Comparison of ENCODE assay signal across 15 cellular contexts in the genomic region with DNA sequence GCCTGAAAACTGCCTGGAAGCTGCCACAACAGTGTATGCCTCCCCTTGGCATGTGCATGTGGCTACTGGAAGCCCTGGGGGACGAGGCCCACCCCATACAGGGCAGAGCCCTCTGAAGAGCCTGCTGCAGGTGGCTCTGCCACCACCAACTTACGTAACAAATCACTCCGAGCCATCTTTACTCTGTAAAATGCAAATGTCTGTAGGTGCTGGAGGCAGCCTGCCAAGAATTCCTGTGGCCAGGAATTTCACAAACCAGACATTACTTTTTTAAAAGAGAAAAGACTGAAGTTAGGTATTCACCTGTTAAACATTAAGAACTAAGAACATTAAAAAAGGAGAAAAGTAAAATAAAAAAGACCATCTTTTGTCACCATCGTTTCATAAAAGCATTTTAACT.
"Had no signal": no experiment of that assay in that cellular context is flagged by ENCODE, and none has a peak within 500 bp of the region (broad histone marks: within the 10 kb centered on the region; RNA-seq: fewer than 3 reads in every experiment).

No MANE protein-coding gene starts in this region.

- H3K4me3 Mint-ChIP-seq: dendritic cell treated with granulocyte-macrophage colony-stimulating factor and Interleukin-4, amounts not matched to agents 40 ng/mL and 50 ng/mL, for 4 days; effector memory CD8-positive, alpha-beta T cell; naive B cell; stimulated activated naive CD8-positive, alpha-beta T cell treated with anti-CD3 and anti-CD28 coated beads, Interleukin-15, amount 100 ng/mL, for 72 hours had no signal

- DNase-seq: activated CD4-positive, alpha-beta T cell treated with anti-CD3 and anti-CD28 coated beads, Interleukin-2, amount 50 U/mL, for 1 hour; activated naive CD4-positive, alpha-beta T cell; anterior cingulate cortex; effector memory CD8-positive, alpha-beta T cell; foreskin melanocyte; head of caudate nucleus; naive B cell; ovary; sigmoid colon; stimulated activated CD4-positive, alpha-beta T cell treated with anti-CD3 and anti-CD28 coated beads, Interleukin-1b, Interleukin-23, amount 100 ng/mL, for 48 hours; stimulated activated naive CD8-positive, alpha-beta T cell treated with anti-CD3 and anti-CD28 coated beads, Interleukin-15, amount 100 ng/mL, for 72 hours; upper lobe of left lung had no signal

- H3K27me3 ChIP-seq: ovary, sigmoid colon, upper lobe of left lung had no signal

- H3K36me3 Mint-ChIP-seq: naive B cell had no signal

- H3K27me3 Mint-ChIP-seq: effector memory CD8-positive, alpha-beta T cell; naive B cell; stimulated activated naive CD8-positive, alpha-beta T cell treated with anti-CD3 and anti-CD28 coated beads, Interleukin-15, amount 100 ng/mL, for 72 hours had no signal

- H3K9me3 Mint-ChIP-seq: dendritic cell treated with granulocyte-macrophage colony-stimulating factor and Interleukin-4, amounts not matched to agents 40 ng/mL and 50 ng/mL, for 4 days had no signal

- H3K4me3 ChIP-seq: lung, ovary, sigmoid colon, upper lobe of left lung had no signal

- ATAC-seq: activated CD4-positive, CD25-positive, alpha-beta regulatory T cell treated with anti-CD3 and anti-CD28 coated beads, Interleukin-2, amount 50 U/mL, for 24 hours; effector memory CD8-positive, alpha-beta T cell; stimulated activated naive CD8-positive, alpha-beta T cell treated with anti-CD3 and anti-CD28 coated beads, Interleukin-15, amount 100 ng/mL, for 72 hours had no signal

- H3K4me1 Mint-ChIP-seq: naive B cell; stimulated activated naive CD8-positive, alpha-beta T cell treated with anti-CD3 and anti-CD28 coated beads, Interleukin-15, amount 100 ng/mL, for 72 hours had no signal

- H3K27ac Mint-ChIP-seq: dendritic cell treated with granulocyte-macrophage colony-stimulating factor and Interleukin-4, amounts not matched to agents 40 ng/mL and 50 ng/mL, for 4 days; effector memory CD8-positive, alpha-beta T cell; naive B cell; stimulated activated naive CD8-positive, alpha-beta T cell treated with anti-CD3 and anti-CD28 coated beads, Interleukin-15, amount 100 ng/mL, for 72 hours had no signal

- H3K4me1 ChIP-seq: sigmoid colon, upper lobe of left lung had no signal

- H3K9me3 ChIP-seq: ovary, sigmoid colon had no signal

- H3K36me3 ChIP-seq: ovary, sigmoid colon, upper lobe of left lung had no signal

- H3K27ac ChIP-seq: ovary, sigmoid colon, upper lobe of left lung had no signal
